ENCODE assay signal across 6 cellular contexts in the genomic region with DNA sequence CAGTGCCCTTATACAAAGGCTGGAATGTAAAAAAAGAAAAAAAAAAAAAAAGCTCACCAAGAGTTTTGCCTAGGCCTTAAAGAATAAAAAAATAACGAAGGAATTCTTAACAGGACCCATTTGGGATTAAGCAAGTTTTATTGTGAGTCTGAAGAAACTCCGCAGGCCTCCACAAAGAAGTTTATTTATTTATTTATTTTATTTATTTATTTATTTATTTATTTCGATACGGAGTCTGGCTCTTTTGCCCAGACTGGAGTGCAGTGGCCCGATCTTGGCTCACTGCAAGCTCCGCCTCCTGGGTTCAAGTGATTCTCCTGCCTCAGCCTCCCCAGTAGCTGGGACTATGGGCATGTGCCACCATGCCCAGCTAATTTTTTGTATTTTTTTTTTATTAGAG. TPM values are rescaled to one million over a fixed set of nuclear protein-coding genes. Genes with fewer than 3 reads are reported as not detected.
"Had no signal": no experiment of that assay in that cellular context is flagged by ENCODE, and none has a peak within 500 bp of the region (broad histone marks: within the 10 kb centered on the region; RNA-seq: fewer than 3 reads in every experiment).

No MANE protein-coding gene starts in this region.

RNA-seq across cellular contexts. Expression of a gene that starts 8.1 kb away (rescaled TPM):
- polyA plus RNA-seq: endothelial cell of umbilical vein, esophagus, fibroblast of lung, foreskin keratinocyte, heart left ventricle, heart right ventricle had no signal

RNA-seq across cellular contexts. Expression of a gene that starts 9.3 kb away (rescaled TPM):
- polyA plus RNA-seq: endothelial cell of umbilical vein, esophagus, fibroblast of lung, foreskin keratinocyte, heart left ventricle, heart right ventricle had no signal

RNA-seq across cellular contexts. Expression of a gene that starts 21.6 kb away (rescaled TPM):
- polyA plus RNA-seq: endothelial cell of umbilical vein, esophagus, fibroblast of lung, foreskin keratinocyte, heart left ventricle, heart right ventricle had no signal

RNA-seq across cellular contexts. Expression of a gene that starts 37.5 kb away (rescaled TPM):
- polyA plus RNA-seq: esophagus, fibroblast of lung, foreskin keratinocyte, heart left ventricle, heart right ventricle had no signal

RNA-seq across cellular contexts. Expression of a gene that starts 55.3 kb away (rescaled TPM):
- polyA plus RNA-seq: esophagus, fibroblast of lung, foreskin keratinocyte, heart left ventricle, heart right ventricle had no signal
